In genomic region chr1:51312718-51313117, GRCh38 we compare ENCODE assay signal across 2 cellular contexts.
TF ChIP-seq lines count a peak whose summit lies in the region.

No MANE protein-coding gene starts in this region.

TF ChIP-seq in A549, 52 proteins besides CTCF, POLR2A, EP300 and RAD21:
- TF ChIP-seq MAFK (IDR thresholded peaks at IDR 0.05; ENCODE audit: partially characterized antibody) (no peak), E2F6 (IDR thresholded peaks at IDR 0.05; ENCODE audit: borderline replicate concordance, low read depth) (no peak), NFE2L2 (conservative IDR thresholded peaks at IDR 0.05; ENCODE audit: low read length) (no peak), REST (IDR thresholded peaks at IDR 0.05) (no peak), RARB (CRISPR knock-in tag; IDR thresholded peaks at IDR 0.05) (no peak), KDM5A (IDR thresholded peaks at IDR 0.05) (no peak), RFX5 (IDR thresholded peaks at IDR 0.05) (no peak), CEBPB (IDR thresholded peaks at IDR 0.05) (no peak), RCOR1 (IDR thresholded peaks at IDR 0.05; ENCODE audit: low read depth, low read length) (no peak), ZFP36 (IDR thresholded peaks at IDR 0.05; ENCODE audit: borderline replicate concordance, partially characterized antibody) (no peak), ZC3H11A (IDR thresholded peaks at IDR 0.05) (no peak), HEYL (CRISPR knock-in tag; IDR thresholded peaks at IDR 0.05) (no peak), PHF8 (IDR thresholded peaks at IDR 0.05; ENCODE audit: borderline replicate concordance, low read depth) (no peak), MYC (IDR thresholded peaks at IDR 0.05; ENCODE audit: borderline replicate concordance, low read length) (no peak)

TF ChIP-seq in SK-N-SH, 30 proteins besides CTCF, POLR2A, EP300 and RAD21:
- no peak for TF ChIP-seq USF2 (IDR thresholded peaks at IDR 0.05; ENCODE audit: borderline replicate concordance, low read depth, low read length)
- TF ChIP-seq USF1 (IDR thresholded peaks at IDR 0.05; ENCODE audit: borderline replicate concordance, low read depth) = no peak
- no peak for TF ChIP-seq JUND (IDR thresholded peaks at IDR 0.05)
- no peak for TF ChIP-seq POLR2AphosphoS5 (IDR thresholded peaks at IDR 0.05; ENCODE audit: low read depth, low read length)
- no peak for TF ChIP-seq ELF1 (IDR thresholded peaks at IDR 0.05)
- TF ChIP-seq TCF12 (IDR thresholded peaks at IDR 0.05) = no peak
- no peak for TF ChIP-seq GABPA (IDR thresholded peaks at IDR 0.05; ENCODE audit: low read depth)
- no peak for TF ChIP-seq TEAD4 (IDR thresholded peaks at IDR 0.05; ENCODE audit: borderline replicate concordance, insufficient read depth)
- no peak for TF ChIP-seq FOXM1 (IDR thresholded peaks at IDR 0.05; ENCODE audit: low read depth)
- no peak for TF ChIP-seq GATA2 (CRISPR knock-in tag; IDR thresholded peaks at IDR 0.05)
